ENCODE assay signal across 8 cellular contexts in genomic region chr17:60600490-60601431, GRCh38. TPM values are rescaled to one million over a fixed set of nuclear protein-coding genes. Genes with fewer than 3 reads are reported as not detected.
DNase-seq lines count a peak whose midpoint lies in the region; ATAC-seq, FAIRE-seq and TF ChIP-seq lines count a peak whose summit lies in the region.

No MANE protein-coding gene starts in this region.

- peak; percentile 83 for FAIRE-seq in HepG2 (lab: Jason Lieb, UNC)

- H3K9me3 Mint-ChIP-seq in activated CD4-positive, alpha-beta T cell treated with anti-CD3 and anti-CD28 coated beads, Interleukin-2, amount 10 ng/mL, durations not matched to agents 7 days and 5 days = no peaks in the 10 kb centered on the region
- no peaks in the 10 kb centered on the region for H3K9me3 Mint-ChIP-seq in dendritic cell treated with granulocyte-macrophage colony-stimulating factor and Interleukin-4, amounts not matched to agents 40 ng/mL and 50 ng/mL, for 4 days

- peaks cover 43% of the 10 kb centered on the region for H3K4me1 Mint-ChIP-seq in activated CD4-positive, alpha-beta T cell treated with anti-CD3 and anti-CD28 coated beads, Interleukin-2, amount 10 ng/mL, durations not matched to agents 7 days and 5 days
- peaks cover 61% of the 10 kb centered on the region for H3K4me1 Mint-ChIP-seq in dendritic cell treated with granulocyte-macrophage colony-stimulating factor and Interleukin-4, amounts not matched to agents 40 ng/mL and 50 ng/mL, for 4 days (ENCODE audit: low read depth)

- no peak for TF ChIP-seq RAD21 in HepG2 (CRISPR knock-in tag; IDR thresholded peaks at IDR 0.05)

- peaks cover 15% of the 10 kb centered on the region for H4K20me1 ChIP-seq in HepG2 (ENCODE audit: insufficient read depth, low read length)

- no peak overlapping the region for H2AFZ ChIP-seq in HepG2 (ENCODE audit: low read length)

- TF ChIP-seq POLR2A in HepG2 (IDR thresholded peaks at IDR 0.05; ENCODE audit: insufficient read depth in 1 of 2, low read depth in 2 of 2, low read length in 2 of 2) = peak in 1 of 2 experiments; percentile 24; a peak in 1 of 4 replicates

- in situ Hi-C loops in HepG2 (cut with HindIII; ENCODE audit: extremely low pct_ligation_motif_present, low pct_unique_long_range_greater_than_20kb) = no loop called here

- no peaks in the 10 kb centered on the region for H3K27me3 Mint-ChIP-seq in activated CD4-positive, alpha-beta T cell treated with anti-CD3 and anti-CD28 coated beads, Interleukin-2, amount 10 ng/mL, durations not matched to agents 7 days and 5 days
- peaks cover 1% of the 10 kb centered on the region for H3K27me3 Mint-ChIP-seq in dendritic cell treated with granulocyte-macrophage colony-stimulating factor and Interleukin-4, amounts not matched to agents 40 ng/mL and 50 ng/mL, for 4 days

- POLR2A ChIA-PET in AG04450 (lab: Yijun Ruan, JAX) = interaction anchor here (0.5 to 1.5 kb wide), 12 partner anchors 9 to 797 kb away, joined by 3 to 10 read pairs (median 4); partner anchors contain the start of genes APPBP2 and USP32
- POLR2A ChIA-PET in activated CD4-positive, alpha-beta T cell treated with anti-CD3 and anti-CD28 coated beads, Interleukin-2, amount 10 ng/mL, durations not matched to agents 7 days and 5 days (lab: Charles Lee) = interaction anchor here (0.5 to 1.0 kb wide), 4 partner anchors 10 to 460 kb away, joined by 3 to 5 read pairs (median 4); partner anchors contain the start of gene BCAS3
- POLR2A ChIA-PET in HepG2 (lab: Yijun Ruan, JAX) = interaction anchor here (0.6 to 2.2 kb wide), 34 partner anchors 8 to 708 kb away, joined by 3 to 42 read pairs (median 4); partner anchors contain the start of genes APPBP2, BCAS3, RNFT1 and TUBD1

- H3K4me3 ChIP-seq in AG04450 (ENCODE audit: low read depth, low read length) (peak overlapping the region; percentile 99), HepG2 (replicated peaks in 1 of 3; ENCODE audit: insufficient read depth in 1 of 3, low read depth in 2 of 3, low read length in 3 of 3) (peak overlapping the region; percentile 86 to 99 (median 98))

- peaks cover 36% of the 10 kb centered on the region for H3K4me1 ChIP-seq in HepG2 (ENCODE audit: insufficient read depth, low read length)

- H3K27ac ChIP-seq in AG04450 (ENCODE audit: low read depth, low read length) (peak overlapping the region; percentile 85), HepG2 (ENCODE audit: extremely low read length, insufficient read depth, low read length) (peak overlapping the region; percentile 98)

- peaks cover 56% of the 10 kb centered on the region for H3K79me2 ChIP-seq in HepG2 (ENCODE audit: insufficient read depth, low read length)

- peak overlapping the region; percentile 86 for H3K4me2 ChIP-seq in HepG2 (ENCODE audit: low read depth, low read length)

- BruUV-seq in HepG2 (replicated peaks; lab: Mats Ljungman, UMichigan) = no TSS peak

- peak overlapping the region; percentile 89 for H3K4me3 Mint-ChIP-seq in activated CD4-positive, alpha-beta T cell treated with anti-CD3 and anti-CD28 coated beads, Interleukin-2, amount 10 ng/mL, durations not matched to agents 7 days and 5 days
- H3K4me3 Mint-ChIP-seq in dendritic cell treated with granulocyte-macrophage colony-stimulating factor and Interleukin-4, amounts not matched to agents 40 ng/mL and 50 ng/mL, for 4 days = peak overlapping the region; percentile 94

- ATAC-seq in GM18870 (IDR thresholded peaks at IDR 0.05; ENCODE audit: unreplicated experiment) = peak; percentile 9
- peak; percentile 15 for ATAC-seq in HG03280 (IDR thresholded peaks at IDR 0.05; ENCODE audit: unreplicated experiment)
- peak; percentile 45 for ATAC-seq in HepG2

- peak; percentile 89 for TF ChIP-seq CTCF in AG04450 (IDR thresholded peaks at IDR 0.05; ENCODE audit: low read depth, low read length)
- TF ChIP-seq CTCF in HepG2 (CRISPR knock-in tag; IDR thresholded peaks at IDR 0.05) = peak; percentile 80

- H3K36me3 ChIP-seq in HepG2 (replicated peaks in 1 of 2; ENCODE audit: control insufficient read depth in 1 of 2, insufficient read depth in 2 of 2, low read length in 2 of 2) = no peaks in the 10 kb centered on the region

- peaks cover 12% of the 10 kb centered on the region for H3K36me3 Mint-ChIP-seq in activated CD4-positive, alpha-beta T cell treated with anti-CD3 and anti-CD28 coated beads, Interleukin-2, amount 10 ng/mL, durations not matched to agents 7 days and 5 days (ENCODE audit: low read depth)
- peaks cover 29% of the 10 kb centered on the region for H3K36me3 Mint-ChIP-seq in dendritic cell treated with granulocyte-macrophage colony-stimulating factor and Interleukin-4, amounts not matched to agents 40 ng/mL and 50 ng/mL, for 4 days (ENCODE audit: low read depth)

- intact Hi-C loops in dendritic cell treated with granulocyte-macrophage colony-stimulating factor and Interleukin-4, amounts not matched to agents 40 ng/mL and 50 ng/mL, for 4 days (cut with micrococcal nuclease) = loop anchor here (1.0 kb wide), 1 partner anchor 75 kb away; no protein-coding TSS in a partner anchor
- intact Hi-C loops in HepG2 (cut with micrococcal nuclease; ENCODE audit: unreplicated experiment) = loop anchor here (2.0 kb wide), 2 partner anchors 38 to 76 kb away; partner anchors contain the start of gene BCAS3

- no peaks in the 10 kb centered on the region; the same call in 1 of the 2 replicates for H3K9me3 ChIP-seq in AG04450 (ENCODE audit: control insufficient read depth, insufficient read depth, low read length)
- H3K9me3 ChIP-seq in HepG2 (ENCODE audit: low read length) = no peaks in the 10 kb centered on the region

- H3K27me3 ChIP-seq in AG04450 (ENCODE audit: control insufficient read depth, insufficient read depth, low read length) (no peaks in the 10 kb centered on the region), HepG2 (ENCODE audit: control insufficient read depth in 1 of 2, insufficient read depth in 2 of 2, low read length in 2 of 2) (no peaks in the 10 kb centered on the region; a peak in 1 of 5 replicates)

- CTCF ChIA-PET in AG04450 (lab: Charles Lee) (interaction anchor here (0.5 to 4.3 kb wide), 19 partner anchors 10 to 150 kb away, joined by 3 to 32 read pairs (median 4); no protein-coding TSS in a partner anchor), HepG2 (lab: Yijun Ruan, JAX; ENCODE audit: low intra/inter-chr PET ratio, low total read pairs) (no interaction called here)
- CTCF ChIA-PET in activated CD4-positive, alpha-beta T cell treated with anti-CD3 and anti-CD28 coated beads, Interleukin-2, amount 10 ng/mL, durations not matched to agents 7 days and 5 days (lab: Charles Lee) = interaction anchor here (1.0 to 2.0 kb wide), 3 partner anchors 9 to 15 kb away, joined by 3 to 5 read pairs (median 4); no protein-coding TSS in a partner anchor

- TF ChIP-seq EP300 in HepG2 (IDR thresholded peaks at IDR 0.05; ENCODE audit: low read depth in 2 of 2, low read length in 2 of 2) (no peak), HepG2 (CRISPR knock-in tag; IDR thresholded peaks at IDR 0.05; ENCODE audit: borderline replicate concordance) (no peak)

- peak overlapping the region; percentile 96 for H3K9ac ChIP-seq in HepG2 (ENCODE audit: insufficient read depth, low read depth, low read length)

- WGBS in HepG2 (ENCODE audit: low lambda C conversion rate) = 1% methylated on average over 11 of the region's 69 CpGs

- DNase-seq in AG04450 (ENCODE audit: low read depth, low spot score) (peak; percentile 70), NCI-H510A (lab: John Stamatoyannopoulos, UW) (peak; percentile 68), HepG2 (ENCODE audit: low spot score) (peak; percentile 85)
- peak; percentile 70 for DNase-seq in activated CD4-positive, alpha-beta T cell treated with anti-CD3 and anti-CD28 coated beads, Interleukin-2, amount 10 ng/mL, durations not matched to agents 7 days and 5 days
- peak; percentile 64 for DNase-seq in stimulated activated CD4-positive, alpha-beta T cell treated with anti-CD3 and anti-CD28 coated beads, Interleukin-4, amount 100 ng/mL, for 1 hour

- H3K27ac Mint-ChIP-seq in activated CD4-positive, alpha-beta T cell treated with anti-CD3 and anti-CD28 coated beads, Interleukin-2, amount 10 ng/mL, durations not matched to agents 7 days and 5 days = peak overlapping the region; percentile 93
- peak overlapping the region; percentile 94 for H3K27ac Mint-ChIP-seq in dendritic cell treated with granulocyte-macrophage colony-stimulating factor and Interleukin-4, amounts not matched to agents 40 ng/mL and 50 ng/mL, for 4 days

TF ChIP-seq in HepG2, 621 proteins besides CTCF, POLR2A, EP300 and RAD21 (continues in another document):
- TF ChIP-seq SMAD9 (CRISPR knock-in tag; IDR thresholded peaks at IDR 0.05) = 0 out of 2 replicates have a peak, but pooled peaks have one; percentile 80
- TF ChIP-seq SMC3 (IDR thresholded peaks at IDR 0.05; ENCODE audit: low read length) = peak; percentile 63

RNA-seq across cellular contexts. Expression of gene PPM1D, which starts 0.8 kb away (rescaled TPM):
- polyA plus RNA-seq in AG04450 (2011; rRNA removed) (8.0 and 12.2 TPM in 2 replicates), HepG2 (2011; rRNA removed) (7.3 and 8.0 TPM in 2 replicates)
- polyA minus RNA-seq in AG04450 (2011; rRNA and poly(A)+ RNA removed) = 11.2 and 14.7 TPM in 2 replicates
- total RNA-seq in activated CD4-positive, alpha-beta T cell treated with anti-CD3 and anti-CD28 coated beads, Interleukin-2, amount 10 ng/mL, durations not matched to agents 7 days and 5 days = 10 to 100 TPM; 19.3 to 22.4 TPM
- total RNA-seq in HepG2 (2016; rRNA removed; fragmentation: Illumina TruSeq; extraction: Trizol) = 26.2 and 32.3 TPM in 2 replicates
- 24.3 and 34.3 TPM in 2 replicates for total RNA-seq in HepG2 (2016; cell fraction: cytosol; rRNA removed; fragmentation: Illumina TruSeq; extraction: Trizol; ENCODE audit: low read depth)
- 26.8 and 33.7 TPM in 2 replicates for total RNA-seq in HepG2 (2016; cell fraction: insoluble cytoplasmic fraction; rRNA removed; fragmentation: Illumina TruSeq; extraction: Trizol)
- 16.7 and 17.3 TPM in 2 replicates for total RNA-seq in HepG2 (2016; cell fraction: membrane; rRNA removed; fragmentation: Illumina TruSeq; extraction: Trizol)
- 18.8 and 22.5 TPM in 2 replicates for total RNA-seq in HepG2 (2016; cell fraction: nucleus; rRNA removed; fragmentation: Illumina TruSeq; extraction: Trizol)
- 5.0 and 7.2 TPM in 2 replicates for polyA plus RNA-seq in HepG2 (2011; cell fraction: cytosol; rRNA removed)
- polyA plus RNA-seq in HepG2 (2011; cell fraction: nucleus; rRNA removed) = 3.7 and 4.9 TPM in 2 replicates
- 11.2 and 12.0 TPM in 2 replicates for polyA plus RNA-seq in HepG2 (2012)
- polyA plus RNA-seq in HepG2 (2016; cell fraction: cytosol; fragmentation: Illumina TruSeq; extraction: Trizol; ENCODE audit: low read depth) = 2.3 and 2.4 TPM in 2 replicates
- polyA plus RNA-seq in HepG2 (2016; cell fraction: insoluble cytoplasmic fraction; fragmentation: Illumina TruSeq; extraction: Trizol; ENCODE audit: low read depth) = 39.7 and 39.9 TPM in 2 replicates
- 7.4 and 8.2 TPM in 2 replicates for polyA plus RNA-seq in HepG2 (2016; cell fraction: membrane; fragmentation: Illumina TruSeq; extraction: Trizol; ENCODE audit: low read depth)
- polyA plus RNA-seq in HepG2 (2016; cell fraction: nucleus; fragmentation: Illumina TruSeq; extraction: Trizol; ENCODE audit: insufficient read depth, low read depth) = 26.4 and 26.9 TPM in 2 replicates
- polyA minus RNA-seq in HepG2 (2011; rRNA and poly(A)+ RNA removed; ENCODE audit: low replicate concordance) = 11.5 and 16.5 TPM in 2 replicates
- polyA minus RNA-seq in HepG2 (2011; cell fraction: cytosol; rRNA and poly(A)+ RNA removed) = 6.4 and 7.6 TPM in 2 replicates
- 9.3 and 11.1 TPM in 2 replicates for polyA minus RNA-seq in HepG2 (2011; cell fraction: nucleus; rRNA and poly(A)+ RNA removed)

Comparison
In these comparisons a context has a peak if more than half of its experiments do, and no peak if none do; other contexts are left out.
1. Peak in every context shown above with its lines: DNase-seq, ATAC-seq, H3K4me3 ChIP-seq and H3K27ac ChIP-seq.